Comparison of ENCODE assay signal across 3 cellular contexts in genomic region chr20:57465943-57466342, GRCh38.
TF ChIP-seq lines count a peak whose summit lies in the region.

No MANE protein-coding gene starts in this region.

TF ChIP-seq in SK-N-SH, 30 proteins besides CTCF, POLR2A, EP300 and RAD21:
- no peak for TF ChIP-seq FOXM1 (IDR thresholded peaks at IDR 0.05; ENCODE audit: low read depth)
- TF ChIP-seq RCOR1 (IDR thresholded peaks at IDR 0.05; ENCODE audit: low read length) = no peak
- TF ChIP-seq RXRA (IDR thresholded peaks at IDR 0.05; ENCODE audit: borderline replicate concordance, low read depth) = no peak
- TF ChIP-seq POLR2AphosphoS5 (IDR thresholded peaks at IDR 0.05; ENCODE audit: low read depth, low read length) = no peak
- TF ChIP-seq SMC3 (IDR thresholded peaks at IDR 0.05; ENCODE audit: low read depth, low read length) = no peak
- TF ChIP-seq NFIC (IDR thresholded peaks at IDR 0.05; ENCODE audit: borderline replicate concordance) = no peak
- no peak for TF ChIP-seq TAF1 (IDR thresholded peaks at IDR 0.05; ENCODE audit: borderline replicate concordance, low read depth, low read length)
- no peak for TF ChIP-seq USF1 (IDR thresholded peaks at IDR 0.05; ENCODE audit: borderline replicate concordance, low read depth)
- no peak for TF ChIP-seq ELF1 (IDR thresholded peaks at IDR 0.05)
- TF ChIP-seq JUND (IDR thresholded peaks at IDR 0.05) = no peak
- TF ChIP-seq REST (IDR thresholded peaks at IDR 0.05; ENCODE audit: low read depth, low read length) = no peak
- TF ChIP-seq YY1 (IDR thresholded peaks at IDR 0.05; ENCODE audit: low read depth) = no peak
- no peak for TF ChIP-seq TCF12 (IDR thresholded peaks at IDR 0.05)

TF ChIP-seq in SK-N-SH treated with all-trans-retinoic acid at 6 μM for 48 hours, 23 proteins besides CTCF, POLR2A, EP300 and RAD21:
- TF ChIP-seq ZFP30 (CRISPR knock-in tag; IDR thresholded peaks at IDR 0.05) (no peak), PPARA (CRISPR knock-in tag; IDR thresholded peaks at IDR 0.05; ENCODE audit: borderline replicate concordance) (no peak)

TF ChIP-seq in H1, 55 proteins besides CTCF, POLR2A, EP300 and RAD21:
- TF ChIP-seq YY1 (IDR thresholded peaks at IDR 0.05; ENCODE audit: low read depth, low read length) (no peak), RFX5 (IDR thresholded peaks at IDR 0.05; ENCODE audit: borderline replicate concordance, low read depth, low read length) (no peak), RXRA (IDR thresholded peaks at IDR 0.05; ENCODE audit: insufficient read depth, low read depth, low read length) (no peak), CBX5 (IDR thresholded peaks at IDR 0.05; ENCODE audit: low read depth, low read length) (no peak), CTBP2 (IDR thresholded peaks at IDR 0.05; ENCODE audit: borderline replicate concordance, insufficient read depth, insufficient read length, low read length) (no peak), GTF2F1 (IDR thresholded peaks at IDR 0.05; ENCODE audit: borderline replicate concordance, low read depth, low read length) (no peak)
